In the genomic region with DNA sequence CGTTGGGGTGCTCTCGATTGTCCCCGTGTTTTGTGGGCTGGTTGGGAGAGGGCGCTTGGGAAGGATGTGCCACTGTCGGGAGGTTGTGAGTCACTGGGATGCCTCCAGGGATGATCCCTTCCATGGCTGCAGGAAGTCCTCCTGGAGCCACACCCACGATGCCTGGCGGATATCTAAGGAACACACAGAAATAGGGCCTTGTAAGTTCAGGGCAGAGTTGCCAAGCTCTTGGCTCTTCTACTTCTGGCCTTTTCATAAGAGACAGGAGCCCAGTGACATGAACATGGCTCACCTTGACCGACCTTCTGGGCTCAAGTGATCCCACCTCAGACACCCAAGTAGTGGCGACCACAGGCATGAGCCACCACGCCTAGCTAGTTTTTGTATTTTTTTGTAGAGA, we compare ENCODE assay signal across 16 cellular contexts. TPM values are rescaled to one million over a fixed set of nuclear protein-coding genes. Genes with fewer than 3 reads are reported as not detected.
A peak's percentile ranks its signal among the peaks of the same experiment; 100 is the strongest.
DNase-seq lines count a peak whose midpoint lies in the region; ATAC-seq and TF ChIP-seq lines count a peak whose summit lies in the region.
"Had no signal": no experiment of that assay in that cellular context is flagged by ENCODE, and none has a peak within 500 bp of the region (broad histone marks: within the 10 kb centered on the region; RNA-seq: fewer than 3 reads in every experiment).

No MANE protein-coding gene starts in this region.

- no peaks in the 10 kb centered on the region for H3K27me3 ChIP-seq in KMS-11 (ENCODE audit: insufficient read depth, low read depth)
- no peaks in the 10 kb centered on the region for H3K27me3 ChIP-seq in esophagus muscularis mucosa
- H3K27me3 ChIP-seq: tibial artery had no signal

- H3K79me2 ChIP-seq in KMS-11 (ENCODE audit: insufficient read depth, low read depth) = no peaks in the 10 kb centered on the region; the same call in 1 of the 2 replicates

- H3K4me3 Mint-ChIP-seq in progenitor cell of endocrine pancreas (ENCODE audit: low read depth) = no peak overlapping the region

- TF ChIP-seq CTCF in KMS-11 (conservative IDR thresholded peaks at IDR 0.05; ENCODE audit: low read depth, low read length) (no peak), esophagus muscularis mucosa (IDR thresholded peaks at IDR 0.05) (no peak), progenitor cell of endocrine pancreas (IDR thresholded peaks at IDR 0.05; ENCODE audit: unreplicated experiment) (no peak)

- H3K9me3 ChIP-seq in esophagus muscularis mucosa = no peaks in the 10 kb centered on the region
- H3K9me3 ChIP-seq: tibial artery had no signal

- H3K9ac ChIP-seq in KMS-11 = no peak overlapping the region

- H2AFZ ChIP-seq in KMS-11 (ENCODE audit: low read depth) = no peak overlapping the region

- peak overlapping the region; percentile 24 for H3K4me2 ChIP-seq in KMS-11

- no peak for TF ChIP-seq POLR2A in esophagus muscularis mucosa (IDR thresholded peaks at IDR 0.05; ENCODE audit: low read depth)

- peak overlapping the region; percentile 85 for H3K27ac Mint-ChIP-seq in progenitor cell of endocrine pancreas

- H3K4me1 ChIP-seq in KMS-11 (ENCODE audit: low read depth, poor library complexity, severe bottlenecking) (peaks cover 61% of the 10 kb centered on the region), esophagus muscularis mucosa (peaks cover 11 to 16% (median 14%) of the 10 kb centered on the region in 4 donors)

- H3K36me3 ChIP-seq in KMS-11 (ENCODE audit: insufficient read depth) (0 out of 2 replicates have a peak, but pooled peaks cover 4% of the 10 kb centered on the region), esophagus muscularis mucosa (peaks cover 55 to 97% (median 83%) of the 10 kb centered on the region in 4 donors)

- intact Hi-C loops in esophagus muscularis mucosa (cut with DNase I) = no loop called here

- H3K27ac ChIP-seq in KMS-11 (peak overlapping the region; percentile 44), esophagus muscularis mucosa (replicated peaks in 1 of 4) (no peak overlapping the region)

- H3K4me1 Mint-ChIP-seq in progenitor cell of endocrine pancreas (ENCODE audit: low read depth) = no peaks in the 10 kb centered on the region

- H4K20me1 ChIP-seq in KMS-11 (ENCODE audit: insufficient read depth) = no peaks in the 10 kb centered on the region

- DNase-seq in EL (peak; percentile 70), esophagus muscularis mucosa (ENCODE audit: extremely low spot score) (peak; percentile 86), progenitor cell of endocrine pancreas (ENCODE audit: low spot score, unreplicated experiment) (peak; percentile 0), KG1 (lab: John Stamatoyannopoulos, UW) (no peak), H4 (ENCODE audit: low spot score) (no peak)
- DNase-seq: amniotic stem cell; NCI-H1048; NCI-H2171; NCI-H774; nucleus accumbens; stimulated activated CD4-positive, alpha-beta T cell treated with anti-CD3 and anti-CD28 coated beads, Interleukin-4, amount 100 ng/mL, for 24 hours; stimulated activated CD8-positive, alpha-beta memory T cell treated with anti-CD3 and anti-CD28 coated beads, Interleukin-4, amount 100 ng/mL, for 48 hours; SW 1271; tibial artery had no signal

- no peaks in the 10 kb centered on the region for H3K9me3 Mint-ChIP-seq in progenitor cell of endocrine pancreas (ENCODE audit: low read depth)

- peaks cover 40% of the 10 kb centered on the region for H3K36me3 Mint-ChIP-seq in progenitor cell of endocrine pancreas (ENCODE audit: insufficient read depth)

- ATAC-seq in HG03378 (IDR thresholded peaks at IDR 0.05; ENCODE audit: unreplicated experiment) = no peak

- no peak for TF ChIP-seq EP300 in esophagus muscularis mucosa (IDR thresholded peaks at IDR 0.05)

- WGBS in esophagus muscularis mucosa = 81% methylated on average over 8 of the region's 10 CpGs

- H3K4me3 ChIP-seq in KMS-11 (IDR thresholded peaks at IDR 0.05; ENCODE audit: insufficient read depth, low read depth, low read length) = no peak overlapping the region
- H3K4me3 ChIP-seq in esophagus muscularis mucosa = no peak overlapping the region
- H3K4me3 ChIP-seq: tibial artery had no signal

- H3K27me3 Mint-ChIP-seq in progenitor cell of endocrine pancreas = no peaks in the 10 kb centered on the region

RNA-seq across cellular contexts. Expression of a gene that starts 47.6 kb away (rescaled TPM):
- 10 to 100 TPM; 30.7 to 42.9 (median 34.8) TPM for total RNA-seq in esophagus muscularis mucosa
- 27.5 and 31.1 TPM in 2 replicates for total RNA-seq in progenitor cell of endocrine pancreas
- total RNA-seq in H4 (2014; rRNA removed; shearing (Covaris generic)) = 20.9 and 22.2 TPM in 2 replicates

Comparison
In these comparisons a context has a peak if more than half of its experiments do, and no peak if none do; other contexts are left out.
1. DNase-seq: peak in EL (single experiment), esophagus muscularis mucosa (single experiment) and progenitor cell of endocrine pancreas (single experiment); none in KG1 (single experiment) and H4 (single experiment).